In genomic region chr11:45920531-45921477, GRCh38 we compare ENCODE assay signal across 13 cellular contexts. TPM values are rescaled to one million over a fixed set of nuclear protein-coding genes. Genes with fewer than 3 reads are reported as not detected.
A peak's percentile ranks its signal among the peaks of the same experiment; 100 is the strongest.
DNase-seq lines count a peak whose midpoint lies in the region; FAIRE-seq and TF ChIP-seq lines count a peak whose summit lies in the region.
"Had no signal": no experiment of that assay in that cellular context is flagged by ENCODE, and none has a peak within 500 bp of the region (broad histone marks: within the 10 kb centered on the region; RNA-seq: fewer than 3 reads in every experiment).

No MANE protein-coding gene starts in this region.

- H3K4me3 ChIP-seq in Caco-2 (ENCODE audit: low read depth, low read length) (no peak overlapping the region), smooth muscle cell (no peak overlapping the region)

- H3K27me3 Mint-ChIP-seq in Caco-2 (ENCODE audit: insufficient read depth, unreplicated experiment) (no peaks in the 10 kb centered on the region), brain (peaks cover 61% of the 10 kb centered on the region), nephron progenitor cell (ENCODE audit: low read depth, poor library complexity) (peaks cover 54% of the 10 kb centered on the region)

- peak overlapping the region; percentile 86 for H3K4me3 Mint-ChIP-seq in Caco-2 (ENCODE audit: unreplicated experiment)
- H3K4me3 Mint-ChIP-seq in brain: peak overlapping the region; percentile 20 to 82 (median 71)
- peak overlapping the region; percentile 74 for H3K4me3 Mint-ChIP-seq in nephron progenitor cell
- H3K4me3 Mint-ChIP-seq: HFFc6 had no signal

- intact Hi-C loops in Caco-2 (cut with micrococcal nuclease; ENCODE audit: unreplicated experiment): no loop called here

- no peak for FAIRE-seq in GM12891 (lab: Jason Lieb, UNC)

- TF ChIP-seq CTCF in Caco-2 (IDR thresholded peaks at IDR 0.05; ENCODE audit: insufficient read depth in 1 of 2, low read depth in 1 of 2, low read length in 1 of 2, severe bottlenecking in 1 of 2, unreplicated experiment in 1 of 2): no peak
- TF ChIP-seq CTCF in brain (conservative IDR thresholded peaks at IDR 0.05): no peak
- no peak for TF ChIP-seq CTCF in nephron progenitor cell (IDR thresholded peaks at IDR 0.05)
- TF ChIP-seq CTCF in smooth muscle cell (IDR thresholded peaks at IDR 0.05; ENCODE audit: borderline replicate concordance, insufficient read depth, poor library complexity, severe bottlenecking): no peak

- no peaks in the 10 kb centered on the region for H3K9me3 ChIP-seq in Caco-2
- H3K9me3 ChIP-seq in smooth muscle cell (replicated peaks; ENCODE audit: low read depth): no peaks in the 10 kb centered on the region
- H3K9me3 ChIP-seq: Peyer's patch had no signal

- no TSS peak for BruUV-seq in Caco-2 (replicated peaks; lab: Mats Ljungman, UMichigan)

- H3K4me1 Mint-ChIP-seq in Caco-2 (ENCODE audit: low read depth, unreplicated experiment) (peaks cover 14% of the 10 kb centered on the region), brain (peaks cover 53% of the 10 kb centered on the region), nephron progenitor cell (peaks cover 42% of the 10 kb centered on the region)

- H3K27ac ChIP-seq in substantia nigra (ENCODE audit: low read depth, low read length, poor library complexity, severe bottlenecking): no peak overlapping the region
- H3K27ac ChIP-seq in smooth muscle cell (ENCODE audit: low read depth): no peak overlapping the region

- no peaks in the 10 kb centered on the region for H3K27me3 ChIP-seq in Caco-2 (replicated peaks; ENCODE audit: control insufficient read depth, insufficient read depth, low read length)
- H3K27me3 ChIP-seq in smooth muscle cell (ENCODE audit: low read depth): peaks cover 44% of the 10 kb centered on the region

- H3K36me3 ChIP-seq in Caco-2 (ENCODE audit: control insufficient read depth, insufficient read depth, low read length) (no peaks in the 10 kb centered on the region; the same call in 1 of the 2 replicates), smooth muscle cell (ENCODE audit: low read depth) (no peaks in the 10 kb centered on the region)

- no peak overlapping the region for H3K9ac ChIP-seq in smooth muscle cell (ENCODE audit: low read depth)

- no peak overlapping the region for H3K4me2 ChIP-seq in smooth muscle cell

- no peak overlapping the region for H2AFZ ChIP-seq in smooth muscle cell (ENCODE audit: low read depth)

- peaks cover 17% of the 10 kb centered on the region for H3K4me1 ChIP-seq in Caco-2
- H3K4me1 ChIP-seq in smooth muscle cell (ENCODE audit: low read depth): peaks cover 30% of the 10 kb centered on the region

- no peaks in the 10 kb centered on the region for H3F3A ChIP-seq in smooth muscle cell (ENCODE audit: low read depth)

- 93% methylated on average over 6 of the region's 6 CpGs for WGBS in smooth muscle cell (ENCODE audit: low lambda C conversion rate)

- no peaks in the 10 kb centered on the region for H4K20me1 ChIP-seq in smooth muscle cell (ENCODE audit: low read depth)

- DNase-seq in 8988T (peak; percentile 19), Caco-2 (peak in 1 of 2 experiments; percentile 27), nephron progenitor cell (no peak), GM12891 (ENCODE audit: insufficient read length, low spot score) (no peak), substantia nigra (lab: John Stamatoyannopoulos, UW) (no peak), NCI-H2196 treated with DMSO at 0.1 percent for 48 hours (lab: John Stamatoyannopoulos, UW; ENCODE audit: unreplicated experiment) (no peak), smooth muscle cell (lab: John Stamatoyannopoulos, UW; ENCODE audit: unreplicated experiment) (no peak)
- DNase-seq: cerebellar nuclear complex, HFFc6, NCI-H2227 treated with DMSO at 0.1 percent for 48 hours had no signal

- no peak for TF ChIP-seq POLR2A in GM12891 (IDR thresholded peaks at IDR 0.05; ENCODE audit: low read depth, low read length)

- H3K36me3 Mint-ChIP-seq in Caco-2 (ENCODE audit: insufficient read depth, unreplicated experiment) (peaks cover 36% of the 10 kb centered on the region), brain (no peaks in the 10 kb centered on the region), nephron progenitor cell (ENCODE audit: low read depth) (no peaks in the 10 kb centered on the region)

- no peaks in the 10 kb centered on the region for H3K9me3 Mint-ChIP-seq in Caco-2 (ENCODE audit: unreplicated experiment)
- H3K9me3 Mint-ChIP-seq in brain: peaks cover 0 to 6% (median 0%) of the 10 kb centered on the region in 5 experiments
- H3K9me3 Mint-ChIP-seq in nephron progenitor cell: peaks cover 6% of the 10 kb centered on the region
- H3K9me3 Mint-ChIP-seq: HFFc6 had no signal

- CTCF ChIA-PET in Caco-2 (lab: Charles Lee): no interaction called here

- POLR2A ChIA-PET in Caco-2 (lab: Charles Lee): interaction anchor here (1.4 kb wide), 2 partner anchors 86 to 322 kb away, joined by 4 read pairs; no protein-coding TSS in a partner anchor

- H3K27ac Mint-ChIP-seq in Caco-2 (ENCODE audit: unreplicated experiment) (peak overlapping the region; percentile 93), brain (peak overlapping the region in 3 of 5 experiments; percentile 39 to 85 (median 71)), nephron progenitor cell (no peak overlapping the region)
- H3K27ac Mint-ChIP-seq: HFFc6 had no signal

- peaks cover 8% of the 10 kb centered on the region for H3K79me2 ChIP-seq in smooth muscle cell (ENCODE audit: low read depth)

TF ChIP-seq in GM12891, 5 proteins besides CTCF, POLR2A, EP300 and RAD21:
- TF ChIP-seq TAF1 (IDR thresholded peaks at IDR 0.05; ENCODE audit: low read depth, low read length) (no peak), POU2F2 (IDR thresholded peaks at IDR 0.05; ENCODE audit: low read depth, low read length) (no peak), SPI1 (IDR thresholded peaks at IDR 0.05; ENCODE audit: low read depth, low read length) (no peak), PAX5 (IDR thresholded peaks at IDR 0.05; ENCODE audit: insufficient read depth, low read length, severe bottlenecking) (no peak), POLR2AphosphoS5 (IDR thresholded peaks at IDR 0.05; ENCODE audit: low read depth, low read length) (no peak)

RNA-seq across cellular contexts. Expression of gene LARGE2, which starts 1.7 kb away (rescaled TPM):
- total RNA-seq in Caco-2 (2022): 62.3 and 67.4 TPM in 2 replicates
- 1.2 TPM for polyA plus RNA-seq in brain (ENCODE audit: insufficient read depth, low read depth, low replicate concordance)
- polyA plus RNA-seq in GM12891 (2012; ENCODE audit: low read depth, missing spikeins): 0.12 TPM
- total RNA-seq in smooth muscle cell: 0.40 TPM in 2 replicates
- polyA plus RNA-seq in smooth muscle cell: 0.46 and 2.9 TPM in 2 replicates
- total RNA-seq: HFFc6 had no signal

RNA-seq across cellular contexts. Expression of gene PEX16, which starts 3.1 kb away (rescaled TPM):
- total RNA-seq in Caco-2 (2022) (41.4 and 45.8 TPM in 2 replicates), smooth muscle cell (10.5 and 14.9 TPM in 2 replicates)
- polyA plus RNA-seq in brain (ENCODE audit: insufficient read depth, low read depth, low replicate concordance) (37.4 TPM), smooth muscle cell (24.4 and 30.2 TPM in 2 replicates)
- polyA plus RNA-seq in GM12891 (2012; ENCODE audit: low read depth, missing spikeins): 30.0 TPM

RNA-seq across cellular contexts. Expression of gene FREY1, which starts 13.7 kb away (rescaled TPM):
- total RNA-seq in Caco-2 (2022) (1.2 and 1.3 TPM in 2 replicates), smooth muscle cell (0.22 and 3.6 TPM in 2 replicates)
- polyA plus RNA-seq in brain (ENCODE audit: insufficient read depth, low read depth, low replicate concordance) (0.49 TPM), smooth muscle cell (0.57 TPM in 1 of 2 replicates, not detected in the other)
- polyA plus RNA-seq in GM12891 (2012; ENCODE audit: low read depth, missing spikeins): not detected
- total RNA-seq: kidney epithelial cell had no signal

RNA-seq across cellular contexts. Expression of gene MAPK8IP1, which starts 35.4 kb away (rescaled TPM):
- total RNA-seq in Caco-2 (2022): 8.2 and 8.5 TPM in 2 replicates
- 180 TPM for polyA plus RNA-seq in brain (ENCODE audit: insufficient read depth, low read depth, low replicate concordance)
- 0.26 TPM for polyA plus RNA-seq in GM12891 (2012; ENCODE audit: low read depth, missing spikeins)
- 3.9 and 8.1 TPM in 2 replicates for total RNA-seq in smooth muscle cell
- 4.9 and 5.2 TPM in 2 replicates for polyA plus RNA-seq in smooth muscle cell

Comparison
In these comparisons a context has a peak if more than half of its experiments do, and no peak if none do; other contexts are left out.
1. RNA of gene LARGE2, which starts 1.7 kb away (total RNA-seq): 62.3 to 67.4 TPM in Caco-2; 0.40 TPM in smooth muscle cell; every median in the first group is over 10 times any median in the second.
2. Peak in every context shown above with its lines, with median percentiles within 50 percentile points of each other: H3K4me3 Mint-ChIP-seq.